Comparison of ENCODE assay signal across 1 cellular context in the genomic region with DNA sequence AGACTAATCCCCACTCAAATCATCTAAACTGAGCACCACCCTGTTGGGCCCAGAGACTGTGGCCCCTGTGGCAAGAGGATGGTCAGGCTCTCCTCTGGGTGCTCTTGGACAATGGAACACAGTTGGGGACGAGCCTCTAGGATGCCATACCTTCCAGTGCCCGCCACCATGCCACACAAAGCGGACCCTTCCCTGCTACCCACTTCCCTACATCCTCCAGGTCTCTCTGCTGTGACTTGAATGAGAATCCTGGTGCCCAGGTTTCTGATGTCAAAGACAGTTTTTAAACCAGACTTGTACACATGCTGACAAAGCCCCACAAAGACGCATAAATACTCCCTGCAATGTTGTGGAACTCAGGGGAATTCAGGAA.
TF ChIP-seq lines count a peak whose summit lies in the region.

No MANE protein-coding gene starts in this region.

TF ChIP-seq in WTC11, 78 proteins besides CTCF, POLR2A, EP300 and RAD21:
- no peak for TF ChIP-seq GABPB1 (CRISPR knock-in tag; IDR thresholded peaks at IDR 0.05)
- TF ChIP-seq SMAD4 (CRISPR knock-in tag; IDR thresholded peaks at IDR 0.05): no peak
- no peak for TF ChIP-seq ZNF416 (CRISPR knock-in tag; IDR thresholded peaks at IDR 0.05)
- TF ChIP-seq CREB1 (CRISPR knock-in tag; IDR thresholded peaks at IDR 0.05): no peak
- TF ChIP-seq, protein P1, sequence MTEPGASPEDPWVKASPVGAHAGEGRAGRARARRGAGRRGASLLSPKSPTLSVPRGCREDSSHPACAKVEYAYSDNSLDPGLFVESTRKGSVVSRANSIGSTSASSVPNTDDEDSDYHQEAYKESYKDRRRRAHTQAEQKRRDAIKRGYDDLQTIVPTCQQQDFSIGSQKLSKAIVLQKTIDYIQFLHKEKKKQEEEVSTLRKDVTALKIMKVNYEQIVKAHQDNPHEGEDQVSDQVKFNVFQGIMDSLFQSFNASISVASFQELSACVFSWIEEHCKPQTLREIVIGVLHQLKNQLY (CRISPR knock-in tag; IDR thresholded peaks at IDR 0.05): 0 out of 2 replicates have a peak, but pooled peaks have one; percentile 38
- no peak for TF ChIP-seq HMGA2 (CRISPR knock-in tag; IDR thresholded peaks at IDR 0.05)
- TF ChIP-seq ZNF138 (CRISPR knock-in tag; conservative IDR thresholded peaks at IDR 0.05): no peak
